In the genomic region with DNA sequence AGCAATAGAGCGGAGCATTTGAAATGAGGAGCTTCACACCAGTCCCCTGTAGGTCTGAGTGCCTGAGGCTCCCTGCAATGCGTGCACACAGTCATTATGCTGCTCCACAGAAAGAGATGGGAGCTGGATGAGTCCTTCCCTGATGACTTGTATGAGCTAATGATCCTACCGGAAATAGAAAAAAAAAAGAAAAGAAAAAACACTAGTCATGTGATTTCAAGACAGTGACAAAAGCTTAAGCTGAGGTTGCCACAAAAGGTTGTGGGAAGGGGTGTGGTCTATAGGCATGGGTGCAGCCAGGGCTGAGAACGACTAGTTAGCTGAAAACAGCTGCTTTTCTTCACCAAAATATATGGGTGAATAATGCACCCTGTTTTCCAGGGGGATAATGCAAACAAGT, we compare ENCODE assay signal across 12 cellular contexts.
A peak's percentile ranks its signal among the peaks of the same experiment; 100 is the strongest.
DNase-seq lines count a peak whose midpoint lies in the region; ATAC-seq and FAIRE-seq lines count a peak whose summit lies in the region.
"Had no signal": no experiment of that assay in that cellular context is flagged by ENCODE, and none has a peak within 500 bp of the region (broad histone marks: within the 10 kb centered on the region; RNA-seq: fewer than 3 reads in every experiment).

No MANE protein-coding gene starts in this region.

- ATAC-seq in T-helper 17 cell (peak; percentile 95), GM21390 (IDR thresholded peaks at IDR 0.05; ENCODE audit: unreplicated experiment) (no peak), GM19455 (IDR thresholded peaks at IDR 0.05; ENCODE audit: unreplicated experiment) (no peak)
- peak; percentile 86 for ATAC-seq in activated naive CD8-positive, alpha-beta T cell treated with anti-CD3 and anti-CD28 coated beads, Interleukin-2, amount 10 ng/mL, durations not matched to agents 7 days and 5 days (ENCODE audit: low read depth)

- no peaks in the 10 kb centered on the region for H3K9me3 ChIP-seq in T-helper 17 cell (ENCODE audit: control insufficient read depth, low read length, poor library complexity, severe bottlenecking)
- H3K9me3 ChIP-seq in small intestine (ENCODE audit: control insufficient read depth, low read depth) = no peaks in the 10 kb centered on the region

- 63 to 70% (median 63%) methylated on average over 4 of the region's 4 CpGs for WGBS in small intestine, 3 donors

- no peaks in the 10 kb centered on the region for H3K36me3 ChIP-seq in small intestine (ENCODE audit: control insufficient read depth in 2 of 2, insufficient read depth in 2 of 2, low read length in 2 of 2)

- H3K27ac ChIP-seq in small intestine (ENCODE audit: low read depth in 1 of 2, low read length in 1 of 2) = no peak overlapping the region

- POLR2A ChIA-PET in activated naive CD8-positive, alpha-beta T cell treated with anti-CD3 and anti-CD28 coated beads, Interleukin-2, amount 10 ng/mL, durations not matched to agents 7 days and 5 days (lab: Charles Lee) = interaction anchor here (0.7 to 3.0 kb wide), 15 partner anchors 8 to 375 kb away, joined by 3 to 21 read pairs (median 3); a partner anchor contains a TSS

- H3K27ac Mint-ChIP-seq in T-helper 17 cell = peak overlapping the region; percentile 91
- peak overlapping the region; percentile 89 for H3K27ac Mint-ChIP-seq in activated naive CD8-positive, alpha-beta T cell treated with anti-CD3 and anti-CD28 coated beads, Interleukin-2, amount 10 ng/mL, durations not matched to agents 7 days and 5 days

- H3K4me3 ChIP-seq in small intestine (ENCODE audit: low read depth in 1 of 2, low read length in 2 of 2) = no peak overlapping the region

- peaks cover 0 to 4% of the 10 kb centered on the region in 2 donors for H3K4me1 ChIP-seq in small intestine (ENCODE audit: control insufficient read depth in 2 of 2, insufficient read depth in 1 of 2, low read depth in 1 of 2, low read length in 1 of 2)

- no peak for FAIRE-seq in small intestine (lab: Jason Lieb, UNC)
- FAIRE-seq: G401.6 had no signal

- H3K4me3 Mint-ChIP-seq in T-helper 17 cell = peak overlapping the region; percentile 81
- H3K4me3 Mint-ChIP-seq in activated naive CD8-positive, alpha-beta T cell treated with anti-CD3 and anti-CD28 coated beads, Interleukin-2, amount 10 ng/mL, durations not matched to agents 7 days and 5 days = peak overlapping the region; percentile 73

- H3K4me1 Mint-ChIP-seq in T-helper 17 cell = peaks cover 34% of the 10 kb centered on the region
- H3K4me1 Mint-ChIP-seq in activated naive CD8-positive, alpha-beta T cell treated with anti-CD3 and anti-CD28 coated beads, Interleukin-2, amount 10 ng/mL, durations not matched to agents 7 days and 5 days = peaks cover 72% of the 10 kb centered on the region

- H3K27me3 Mint-ChIP-seq in T-helper 17 cell = no peaks in the 10 kb centered on the region
- H3K27me3 Mint-ChIP-seq in activated naive CD8-positive, alpha-beta T cell treated with anti-CD3 and anti-CD28 coated beads, Interleukin-2, amount 10 ng/mL, durations not matched to agents 7 days and 5 days = no peaks in the 10 kb centered on the region

- no peaks in the 10 kb centered on the region for H3K27me3 ChIP-seq in small intestine (ENCODE audit: control insufficient read depth in 2 of 2, insufficient read depth in 2 of 2, low read length in 2 of 2)

- DNase-seq in DMS53 (lab: John Stamatoyannopoulos, UW) (peak; percentile 17), DMS53 treated with DMSO at 0.1 percent for 48 hours (lab: John Stamatoyannopoulos, UW; ENCODE audit: unreplicated experiment) (no peak), T-helper 17 cell (peak in 1 of 3 donors; percentile 14), small intestine (peak; percentile 48), NCI-H1436 (lab: John Stamatoyannopoulos, UW) (no peak)
- DNase-seq in activated naive CD8-positive, alpha-beta T cell treated with anti-CD3 and anti-CD28 coated beads, Interleukin-2, amount 10 ng/mL, durations not matched to agents 7 days and 5 days = peak; percentile 55
- DNase-seq: 8988T, hypothalamus, NCI-H1048 had no signal

- peaks cover 4% of the 10 kb centered on the region for H3K9me3 Mint-ChIP-seq in activated naive CD8-positive, alpha-beta T cell treated with anti-CD3 and anti-CD28 coated beads, Interleukin-2, amount 10 ng/mL, durations not matched to agents 7 days and 5 days

- H3K36me3 Mint-ChIP-seq in T-helper 17 cell (ENCODE audit: low read depth) = no peaks in the 10 kb centered on the region
- H3K36me3 Mint-ChIP-seq in activated naive CD8-positive, alpha-beta T cell treated with anti-CD3 and anti-CD28 coated beads, Interleukin-2, amount 10 ng/mL, durations not matched to agents 7 days and 5 days = peaks cover 53% of the 10 kb centered on the region

Comparison
In these comparisons a context has a peak if more than half of its experiments do, and no peak if none do; other contexts are left out.
1. DNase-seq: peak in DMS53 (single experiment), activated naive CD8-positive, alpha-beta T cell treated with anti-CD3 and anti-CD28 coated beads, Interleukin-2, amount 10 ng/mL, durations not matched to agents 7 days and 5 days (single experiment) and small intestine (single experiment); none in DMS53 treated with DMSO at 0.1 percent for 48 hours (single experiment) and NCI-H1436 (single experiment).
2. ATAC-seq: peak in T-helper 17 cell (single experiment) and activated naive CD8-positive, alpha-beta T cell treated with anti-CD3 and anti-CD28 coated beads, Interleukin-2, amount 10 ng/mL, durations not matched to agents 7 days and 5 days (single experiment); none in GM21390 (single experiment) and GM19455 (single experiment).